In genomic region chr6:55659304-55659703, GRCh38 we compare ENCODE assay signal across 27 cellular contexts.
"Had no signal": no experiment of that assay in that cellular context is flagged by ENCODE, and none has a peak within 500 bp of the region (broad histone marks: within the 10 kb centered on the region; RNA-seq: fewer than 3 reads in every experiment).

No MANE protein-coding gene starts in this region.

- ATAC-seq: activated CD4-positive, alpha-beta T cell treated with anti-CD3 and anti-CD28 coated beads for 36 hours; activated T-cell treated with anti-CD3 and anti-CD28 coated beads, Interleukin-2, amount 50 U/mL, for 72 hours; T-cell had no signal

- H3K4me1 ChIP-seq: breast epithelium, Peyer's patch, SJCRH30 had no signal

- H3K9ac ChIP-seq: KMS-11 had no signal

- H3K4me2 ChIP-seq: KMS-11 had no signal

- H3K27ac ChIP-seq: breast epithelium, KMS-11, Peyer's patch, RWPE1, SJCRH30, VCaP had no signal

- DNase-seq: activated CD4-positive, alpha-beta memory T cell treated with anti-CD3 and anti-CD28 coated beads, Interleukin-2, amount 10 ng/mL, durations not matched to agents 7 days and 5 days; activated CD4-positive, alpha-beta T cell treated with anti-CD3 and anti-CD28 coated beads for 36 hours; activated CD4-positive, alpha-beta T cell treated with anti-CD3 and anti-CD28 coated beads, Interleukin-2, amount 50 U/mL, for 1 hour; activated naive CD4-positive, alpha-beta T cell treated with anti-CD3 and anti-CD28 coated beads, Interleukin-2, amount 50 U/mL, for 16 hours; activated naive CD8-positive, alpha-beta T cell treated with anti-CD3 and anti-CD28 coated beads, Interleukin-2, amount 10 ng/mL, durations not matched to agents 7 days and 5 days; activated T-cell treated with anti-CD3 and anti-CD28 coated beads for 4 hours; activated T-cell treated with anti-CD3 and anti-CD28 coated beads, Interleukin-2, amount 50 U/mL, for 72 hours; aorta; caudate nucleus; MM.1S; NCI-H1694; NCI-H2029; NCI-H2107; NCI-H2171 treated with DMSO at 0.1 percent for 48 hours; NCI-H226; NCI-H526; NCI-H82; Peyer's patch; Right ventricle myocardium superior; SJCRH30; T-cell; T-helper 2 cell; T1000 had no signal

- H3K9me3 ChIP-seq: Peyer's patch, SJCRH30 had no signal

- H3K36me3 ChIP-seq: breast epithelium, Peyer's patch, SJCRH30 had no signal

- H3K4me3 ChIP-seq: breast epithelium, Peyer's patch, SJCRH30 had no signal

- H3K27me3 ChIP-seq: breast epithelium, Peyer's patch, SJCRH30 had no signal
